ENCODE assay signal across 10 cellular contexts in genomic region chr11:128498846-128499245, GRCh38.
DNase-seq lines count a peak whose midpoint lies in the region; ATAC-seq and TF ChIP-seq lines count a peak whose summit lies in the region.
"Had no signal": no experiment of that assay in that cellular context is flagged by ENCODE, and none has a peak within 500 bp of the region (broad histone marks: within the 10 kb centered on the region; RNA-seq: fewer than 3 reads in every experiment).

No MANE protein-coding gene starts in this region.

- H3K36me3 Mint-ChIP-seq in T-helper 17 cell (ENCODE audit: low read depth), result peaks cover 21% of the 10 kb centered on the region

- H3K36me3 ChIP-seq in left ventricle myocardium inferior (no peaks in the 10 kb centered on the region), uterus (no peaks in the 10 kb centered on the region)

- intact Hi-C loops in left ventricle myocardium inferior (cut with micrococcal nuclease), result no loop called here
- intact Hi-C loops in Right ventricle myocardium inferior (cut with DNase I), result no loop called here
- intact Hi-C loops in uterus (cut with DNase I; ENCODE audit: low total_unique reads), result no loop called here

- H3K27me3 ChIP-seq in left ventricle myocardium inferior (ENCODE audit: low read depth) (no peaks in the 10 kb centered on the region), uterus (no peaks in the 10 kb centered on the region)
- H3K27me3 ChIP-seq: hepatocyte had no signal

- ATAC-seq in Right ventricle myocardium inferior (no peak), T-helper 17 cell (no peak)

- no peak for TF ChIP-seq POLR2A in uterus (IDR thresholded peaks at IDR 0.05)

- H3K9me3 ChIP-seq in left ventricle myocardium inferior (replicated peaks), result no peaks in the 10 kb centered on the region
- H3K9me3 ChIP-seq in T-helper 17 cell (ENCODE audit: control insufficient read depth, low read length, poor library complexity, severe bottlenecking), result no peaks in the 10 kb centered on the region
- H3K9me3 ChIP-seq in uterus, result no peaks in the 10 kb centered on the region
- H3K9me3 ChIP-seq: Caco-2 had no signal

- no peak for TF ChIP-seq CTCF in left ventricle myocardium inferior (IDR thresholded peaks at IDR 0.05; ENCODE audit: borderline replicate concordance)
- no peak for TF ChIP-seq CTCF in uterus (IDR thresholded peaks at IDR 0.05)

- H3K4me3 ChIP-seq in left ventricle myocardium inferior, result no peak overlapping the region
- H3K4me3 ChIP-seq in uterus, result no peak overlapping the region
- H3K4me3 ChIP-seq: hepatocyte had no signal

- peaks cover 84% of the 10 kb centered on the region for H3K4me1 Mint-ChIP-seq in T-helper 17 cell

- peak overlapping the region; percentile 96 for H3K4me3 Mint-ChIP-seq in T-helper 17 cell

- DNase-seq in left ventricle myocardium inferior (no peak), Right ventricle myocardium inferior (ENCODE audit: missing footprints) (no peak), T-helper 17 cell (no peak), glomerular visceral epithelial cell (ENCODE audit: extremely low spot score) (peak; percentile 35), uterus (no peak), nucleus accumbens (lab: John Stamatoyannopoulos, UW) (no peak), HK-2 (ENCODE audit: unreplicated experiment) (no peak), NCI-H345 (lab: John Stamatoyannopoulos, UW) (no peak)
- DNase-seq: Caco-2 had no signal

- no peaks in the 10 kb centered on the region for H3K27me3 Mint-ChIP-seq in T-helper 17 cell

- H3K4me1 ChIP-seq in left ventricle myocardium inferior, result peaks cover 100% of the 10 kb centered on the region
- H3K4me1 ChIP-seq in uterus, result peaks cover 13 to 14% of the 10 kb centered on the region in 2 donors
- H3K4me1 ChIP-seq: Caco-2 had no signal

- H3K27ac Mint-ChIP-seq in T-helper 17 cell, result peak overlapping the region; percentile 100

- peak overlapping the region; percentile 97 for H3K27ac ChIP-seq in left ventricle myocardium inferior (replicated peaks)
- peak overlapping the region; percentile 69 to 82 for H3K27ac ChIP-seq in uterus
- H3K27ac ChIP-seq: hepatocyte had no signal
